Comparison of ENCODE assay signal across 19 cellular contexts in the genomic region with DNA sequence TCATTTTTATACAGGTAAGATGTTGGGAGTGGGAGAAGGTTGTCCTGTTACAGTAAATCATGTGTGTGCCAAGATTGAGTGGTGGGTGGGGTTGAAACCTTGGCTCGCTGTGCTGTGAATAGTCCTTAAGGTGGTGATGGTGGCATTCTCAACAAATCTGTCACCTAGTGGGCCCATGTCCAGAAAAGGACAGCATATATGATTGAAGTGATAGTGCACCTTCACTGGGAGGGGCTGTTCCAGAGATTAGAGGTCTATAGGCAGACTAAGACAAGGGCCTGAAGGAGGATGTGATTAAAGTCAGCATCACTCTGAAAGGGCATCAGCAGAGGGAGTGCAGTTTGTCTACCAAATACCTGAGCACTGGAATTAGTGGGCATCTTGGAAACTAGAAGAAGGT.
"Had no signal": no experiment of that assay in that cellular context is flagged by ENCODE, and none has a peak within 500 bp of the region (broad histone marks: within the 10 kb centered on the region; RNA-seq: fewer than 3 reads in every experiment).

No MANE protein-coding gene starts in this region.

- H3K27ac ChIP-seq: SJSA1, SK-N-MC had no signal

- H3K4me3 ChIP-seq: MG63, SJSA1, SK-N-MC had no signal

- DNase-seq: KBM-7, MG63, NCI-H1092, NCI-H1436, NCI-H187, NCI-H2029, NCI-H2081 treated with DMSO at 0.1 percent for 48 hours, NCI-H2171, NCI-H226, NCI-H446, NCI-H510A, NCI-H524 treated with DMSO at 0.1 percent for 48 hours, NCI-H69, NCI-H774, Right ventricle myocardium superior, RPMI8226, SIG-M5 had no signal

- H3K36me3 ChIP-seq: SJSA1 had no signal

- H3K9me3 ChIP-seq: MG63, SJSA1 had no signal

- H3K27me3 ChIP-seq: MG63, SJSA1 had no signal

- H3K4me1 ChIP-seq: SJSA1 had no signal
